In genomic region chr6:43629104-43629504, GRCh38 we compare ENCODE assay signal across 8 cellular contexts. TPM values are rescaled to one million over a fixed set of nuclear protein-coding genes. Genes with fewer than 3 reads are reported as not detected.
DNase-seq lines count a peak whose midpoint lies in the region; ATAC-seq and TF ChIP-seq lines count a peak whose summit lies in the region.

Gene GTPBP2, minus strand, starts transcription at chr6:43629264. Its CDS starts 102 bp downstream, at chr6:43629162.

- H3K9me3 ChIP-seq in osteoblast (ENCODE audit: low read depth, low read length) (no peaks in the 10 kb centered on the region), thymus (ENCODE audit: control insufficient read depth) (no peaks in the 10 kb centered on the region)

- H3K4me1 ChIP-seq in osteoblast (ENCODE audit: insufficient read depth, low read length), result peaks cover 23% of the 10 kb centered on the region
- H3K4me1 ChIP-seq in thymus (ENCODE audit: control insufficient read depth, insufficient read depth, low read length), result peaks cover 11% of the 10 kb centered on the region

- no peaks in the 10 kb centered on the region for H3K9me3 Mint-ChIP-seq in activated naive CD4-positive, alpha-beta T cell treated with anti-CD3 and anti-CD28 coated beads, Interleukin-2, amount 50 U/mL, for 72 hours

- no peak for TF ChIP-seq CTCF in osteoblast (IDR thresholded peaks at IDR 0.05; ENCODE audit: extremely low read depth, low read depth, low read length)

- peak within 1 kb of the TSS; percentile 88 for H3K27ac ChIP-seq in osteoblast (ENCODE audit: low read depth, low read length)
- peak within 1 kb of the TSS; percentile 93 for H3K27ac ChIP-seq in thymus (ENCODE audit: low read depth)

- peak; percentile 98 for DNase-seq in GM04504 (ENCODE audit: low read depth)
- DNase-seq in NCI-H1092 (lab: John Stamatoyannopoulos, UW), result peak; percentile 100
- peak; percentile 98 for DNase-seq in SKM-1 (lab: John Stamatoyannopoulos, UW; ENCODE audit: unreplicated experiment)
- DNase-seq in activated naive CD4-positive, alpha-beta T cell treated with anti-CD3 and anti-CD28 coated beads, Interleukin-2, amount 50 U/mL, for 72 hours (ENCODE audit: low spot score in 2 of 2), result peak; percentile 96
- peak; percentile 99 for DNase-seq in glomerular visceral epithelial cell (ENCODE audit: extremely low spot score)
- DNase-seq in osteoblast (ENCODE audit: insufficient read length, low spot score, missing footprints), result peak; percentile 98

- H3K79me2 ChIP-seq in osteoblast (ENCODE audit: insufficient read depth, low read length), result peaks cover 44% of the 10 kb centered on the region

- peak; percentile 81 for ATAC-seq in HG02588 (IDR thresholded peaks at IDR 0.05; ENCODE audit: unreplicated experiment)
- ATAC-seq in activated naive CD4-positive, alpha-beta T cell treated with anti-CD3 and anti-CD28 coated beads, Interleukin-2, amount 50 U/mL, for 72 hours, result peak; percentile 85 to 86

- H3K4me3 ChIP-seq in osteoblast (ENCODE audit: insufficient read depth, low read length), result peak within 1 kb of the TSS; percentile 84
- H3K4me3 ChIP-seq in thymus (ENCODE audit: low read length), result peak within 1 kb of the TSS; percentile 77

- H3K27me3 ChIP-seq in osteoblast (ENCODE audit: insufficient read depth, low read length) (no peaks in the 10 kb centered on the region), thymus (ENCODE audit: control insufficient read depth, insufficient read depth) (no peaks in the 10 kb centered on the region)

- no peaks in the 10 kb centered on the region for H4K20me1 ChIP-seq in osteoblast (ENCODE audit: insufficient read depth, low read length)

- H3K27ac Mint-ChIP-seq in activated naive CD4-positive, alpha-beta T cell treated with anti-CD3 and anti-CD28 coated beads, Interleukin-2, amount 50 U/mL, for 72 hours, result peak within 1 kb of the TSS; percentile 98 to 100

- peaks cover 11 to 24% of the 10 kb centered on the region in 2 donors for H3K36me3 Mint-ChIP-seq in activated naive CD4-positive, alpha-beta T cell treated with anti-CD3 and anti-CD28 coated beads, Interleukin-2, amount 50 U/mL, for 72 hours

- under 1% methylated on average over 46 of the region's 46 CpGs for WGBS in thymus

- peak within 1 kb of the TSS; percentile 96 for H3K4me2 ChIP-seq in osteoblast (ENCODE audit: insufficient read depth, low read length)

- peaks cover 25% of the 10 kb centered on the region for H3K36me3 ChIP-seq in osteoblast (ENCODE audit: insufficient read depth, low read length)
- peaks cover 22% of the 10 kb centered on the region for H3K36me3 ChIP-seq in thymus (ENCODE audit: control insufficient read depth, insufficient read depth)

- peak within 1 kb of the TSS; percentile 97 for H2AFZ ChIP-seq in osteoblast (ENCODE audit: low read length)

RNA-seq across cellular contexts. Expression of gene GTPBP2, which starts in this region (rescaled TPM):
- total RNA-seq in activated naive CD4-positive, alpha-beta T cell treated with anti-CD3 and anti-CD28 coated beads, Interleukin-2, amount 50 U/mL, for 72 hours, result 10 to 100 TPM; 84.1 to 85.8 TPM
- total RNA-seq in osteoblast, result 74.3 and 84.0 TPM in 2 replicates
- 60.0 TPM for polyA plus RNA-seq in thymus

Comparison
In these comparisons a context has a peak if more than half of its experiments do, and no peak if none do; other contexts are left out.
1. Peak in every context shown above with its lines: DNase-seq, ATAC-seq, H3K4me3 ChIP-seq and H3K27ac ChIP-seq.